Comparison of ENCODE assay signal across 29 cellular contexts in genomic region chr15:58445861-58446260, GRCh38. TPM values are rescaled to one million over a fixed set of nuclear protein-coding genes. Genes with fewer than 3 reads are reported as not detected.
"Had no signal": no experiment of that assay in that cellular context is flagged by ENCODE, and none has a peak within 500 bp of the region (broad histone marks: within the 10 kb centered on the region; RNA-seq: fewer than 3 reads in every experiment).

No MANE protein-coding gene starts in this region.

- H3K9me3 ChIP-seq: ascending aorta had no signal

- H3K36me3 ChIP-seq: ascending aorta, cardiac muscle cell had no signal

- FAIRE-seq: bronchial epithelial cell, TTC549 had no signal

- H3K27ac ChIP-seq: ascending aorta, cardiac muscle cell, VCaP had no signal

- DNase-seq: activated B cell treated with CpG ODN at 0.5 μM for 24 hours; activated CD4-positive, alpha-beta memory T cell treated with anti-CD3 and anti-CD28 coated beads for 36 hours; activated CD4-positive, alpha-beta T cell treated with anti-CD3 and anti-CD28 coated beads for 4 hours; activated CD4-positive, alpha-beta T cell treated with anti-CD3 and anti-CD28 coated beads, Interleukin-2, amount 10 ng/mL, durations not matched to agents 24 days and 14 days; activated CD4-positive, alpha-beta T cell treated with anti-CD3 and anti-CD28 coated beads, Interleukin-2, amount 50 U/mL, for 1 hour; activated CD4-positive, alpha-beta T cell treated with anti-CD3 and anti-CD28 coated beads, Interleukin-2, amount 50 U/mL, for 4 hours; activated CD4-positive, CD25-positive, alpha-beta regulatory T cell treated with anti-CD3 and anti-CD28 coated beads, Interleukin-2, amount 50 U/mL, for 72 hours; activated CD8-positive, alpha-beta memory T cell treated with anti-CD3 and anti-CD28 coated beads, Interleukin-2, amount 50 U/mL, for 4 hours; activated CD8-positive, alpha-beta T cell treated with anti-CD3 and anti-CD28 coated beads for 36 hours; activated effector memory CD4-positive, alpha-beta T cell treated with Interleukin-2 at 50 U/mL for 16 hours; activated gamma-delta T cell; activated naive CD4-positive, alpha-beta T cell treated with anti-CD3 and anti-CD28 coated beads, Interleukin-2, amount 10 ng/mL, durations not matched to agents 7 days and 5 days; activated naive CD4-positive, alpha-beta T cell treated with Interleukin-2 at 50 U/mL for 16 hours; activated T-cell treated with anti-CD3 and anti-CD28 coated beads for 4 hours; activated T-cell treated with anti-CD3 and anti-CD28 coated beads, Interleukin-2, amount 50 U/mL, for 1 hour; activated T-cell treated with anti-CD3 and anti-CD28 coated beads, Interleukin-2, amount 50 U/mL, for 48 hours; amygdala; anterior cingulate cortex; caudate nucleus; cerebellar nuclear complex; T-helper 1 cell; T-helper 2 cell; T-helper 9 cell had no signal

- H3K27me3 ChIP-seq: ascending aorta, cardiac muscle cell had no signal

- ATAC-seq: activated CD8-positive, alpha-beta T cell treated with anti-CD3 and anti-CD28 coated beads for 36 hours had no signal

- H3K4me3 ChIP-seq: ascending aorta, cardiac muscle cell had no signal

RNA-seq across cellular contexts. Expression of gene LIPC, which starts 14.1 kb away (rescaled TPM):
- total RNA-seq: activated B cell treated with CpG ODN at 0.5 μM for 24 hours; activated CD4-positive, alpha-beta memory T cell treated with anti-CD3 and anti-CD28 coated beads for 36 hours; ascending aorta; cardiac muscle cell; chondrocyte had no signal
- polyA plus RNA-seq: cardiac muscle cell had no signal
